Comparison of ENCODE assay signal across 9 cellular contexts in genomic region chr13:97018029-97018819, GRCh38. TPM values are rescaled to one million over a fixed set of nuclear protein-coding genes. Genes with fewer than 3 reads are reported as not detected.
DNase-seq lines count a peak whose midpoint lies in the region; ATAC-seq and FAIRE-seq lines count a peak whose summit lies in the region.
"Had no signal": no experiment of that assay in that cellular context is flagged by ENCODE, and none has a peak within 500 bp of the region (broad histone marks: within the 10 kb centered on the region; RNA-seq: fewer than 3 reads in every experiment).

No MANE protein-coding gene starts in this region.

- H3K36me3 ChIP-seq in HUES6 (ENCODE audit: control insufficient read depth, insufficient read depth, low read length) = no peaks in the 10 kb centered on the region

- peak; percentile 6 to 19 for DNase-seq in activated CD4-positive, alpha-beta T cell treated with anti-CD3 and anti-CD28 coated beads for 24 hours (ENCODE audit: low read depth in 2 of 2)
- DNase-seq in activated CD4-positive, alpha-beta T cell treated with anti-CD3 and anti-CD28 coated beads, Interleukin-2, amount 50 U/mL, for 1 hour = no peak
- DNase-seq in RPMI8226 (peak; percentile 50), left lobe of liver (ENCODE audit: low spot score) (no peak), superior temporal gyrus (ENCODE audit: extremely low spot score) (peak; percentile 89)

- no peaks in the 10 kb centered on the region for H3K4me1 ChIP-seq in HUES6 (ENCODE audit: control insufficient read depth, insufficient read depth, low read length)

- no peak overlapping the region for H3K9ac ChIP-seq in HUES6 (ENCODE audit: low read length)

- H3K4me3 ChIP-seq in HUES6 (ENCODE audit: low read depth, low read length) = peak overlapping the region; percentile 34

- peaks cover 5% of the 10 kb centered on the region for H3K27me3 ChIP-seq in HUES6 (ENCODE audit: control insufficient read depth, insufficient read depth, low read length)

- ATAC-seq in GM21528 (IDR thresholded peaks at IDR 0.05; ENCODE audit: low FRiP score, unreplicated experiment) = peak; percentile 97
- ATAC-seq in left lobe of liver = peak; percentile 97

- peak; percentile 38 for FAIRE-seq in colon (lab: Jason Lieb, UNC)

- no peak overlapping the region for H3K27ac ChIP-seq in HUES6 (ENCODE audit: low read depth, low read length)

- H3K9me3 ChIP-seq in HUES6 (ENCODE audit: control insufficient read depth, insufficient read depth, low read depth, low read length) = no peaks in the 10 kb centered on the region

RNA-seq across cellular contexts. Expression of gene OXGR1, which starts 23.9 kb away (rescaled TPM):
- not detected for total RNA-seq in left lobe of liver
- total RNA-seq: mononuclear cell had no signal

Comparison
In these comparisons a context has a peak if more than half of its experiments do, and no peak if none do; other contexts are left out.
1. DNase-seq: peak in activated CD4-positive, alpha-beta T cell treated with anti-CD3 and anti-CD28 coated beads for 24 hours (2 of 2), RPMI8226 (single experiment) and superior temporal gyrus (single experiment); none in activated CD4-positive, alpha-beta T cell treated with anti-CD3 and anti-CD28 coated beads, Interleukin-2, amount 50 U/mL, for 1 hour (single experiment) and left lobe of liver (single experiment).